ENCODE assay signal across 14 cellular contexts in the genomic region with DNA sequence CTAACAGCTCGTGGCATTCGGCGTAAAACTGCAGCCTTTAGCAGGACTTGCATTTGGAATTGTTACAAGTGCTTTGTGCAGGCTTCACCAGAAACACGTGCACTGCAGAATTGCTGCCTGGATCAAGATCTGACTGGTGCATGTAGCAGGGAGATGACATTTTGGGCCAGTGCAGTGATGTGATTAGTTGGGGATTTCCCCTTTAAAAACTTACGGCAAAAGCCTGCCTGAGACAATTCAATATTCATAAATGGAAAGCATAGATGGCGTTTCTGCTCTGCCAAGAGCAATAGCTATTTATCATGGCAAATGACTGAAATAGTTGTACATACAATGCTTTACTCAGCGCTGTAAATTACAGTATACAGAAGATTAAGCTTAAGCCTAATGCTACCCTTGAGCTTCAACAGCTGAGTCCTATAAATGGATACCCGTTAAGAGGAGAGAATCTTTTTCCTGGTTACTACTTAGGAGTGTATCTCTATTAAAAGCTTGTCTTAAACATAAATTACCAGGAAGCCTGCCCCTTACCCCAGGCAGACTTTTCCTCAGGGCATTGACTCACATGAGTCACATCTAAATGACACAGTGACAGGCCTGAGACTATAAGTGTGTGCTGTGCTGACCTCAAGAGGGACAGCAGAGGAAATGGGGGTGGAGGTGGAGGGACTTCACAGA.
DNase-seq lines count a peak whose midpoint lies in the region; ATAC-seq and TF ChIP-seq lines count a peak whose summit lies in the region.
"Had no signal": no experiment of that assay in that cellular context is flagged by ENCODE, and none has a peak within 500 bp of the region (broad histone marks: within the 10 kb centered on the region; RNA-seq: fewer than 3 reads in every experiment).

No MANE protein-coding gene starts in this region.

- no peak overlapping the region for H2BK12ac ChIP-seq in trophoblast cell (ENCODE audit: low read length)

- no CpG with 5 or more reads among the region's 8 CpGs for WGBS in trophoblast cell (ENCODE audit: extremely low coverage, insufficient coverage, insufficient read length)

- no peak overlapping the region for H2AFZ ChIP-seq in trophoblast cell (ENCODE audit: insufficient read depth, low read length, poor library complexity)

- no peak overlapping the region for H2BK120ac ChIP-seq in trophoblast cell (ENCODE audit: insufficient read depth, low read length, poor library complexity)

- no peaks in the 10 kb centered on the region for H3K9me3 ChIP-seq in trophoblast cell (ENCODE audit: insufficient read depth, low read depth, low read length)
- no peaks in the 10 kb centered on the region for H3K9me3 ChIP-seq in tibial artery
- H3K9me3 ChIP-seq: right atrium auricular region had no signal

- no peaks in the 10 kb centered on the region for H3K79me1 ChIP-seq in trophoblast cell (ENCODE audit: low read length)

- TF ChIP-seq CTCF in chondrocyte (IDR thresholded peaks at IDR 0.05): no peak
- TF ChIP-seq CTCF in tibial artery (IDR thresholded peaks at IDR 0.05): no peak

- no peak overlapping the region for H2AK5ac ChIP-seq in trophoblast cell (ENCODE audit: low read length)

- DNase-seq in NCI-H1417 (lab: John Stamatoyannopoulos, UW) (peak in 2 of 3 experiments; percentile 6 to 46), NCI-H1417 treated with DMSO at 0.1 percent for 48 hours (lab: John Stamatoyannopoulos, UW) (no peak), LoVo (ENCODE audit: low spot score) (peak; percentile 30), chondrocyte (ENCODE audit: low spot score) (no peak), trophoblast cell (peak; percentile 61 to 74), tibial artery (no peak), NCI-H146 treated with DMSO at 0.1 percent for 48 hours (lab: John Stamatoyannopoulos, UW; ENCODE audit: unreplicated experiment) (no peak)
- DNase-seq: NCI-H748 treated with DMSO at 0.1 percent for 48 hours had no signal

- H3K9ac ChIP-seq in trophoblast cell (ENCODE audit: low read length): no peak overlapping the region

- H3K4me2 ChIP-seq in trophoblast cell (ENCODE audit: low read length): no peak overlapping the region

- H3K27me3 ChIP-seq in trophoblast cell (ENCODE audit: insufficient read depth, low read length) (no peaks in the 10 kb centered on the region), tibial artery (no peaks in the 10 kb centered on the region)
- H3K27me3 ChIP-seq: right atrium auricular region had no signal

- H3K36me3 ChIP-seq in trophoblast cell (ENCODE audit: control insufficient read depth in 1 of 2, insufficient read depth in 2 of 2, low read length in 2 of 2) (no peaks in the 10 kb centered on the region), tibial artery (no peaks in the 10 kb centered on the region)
- H3K36me3 ChIP-seq: right atrium auricular region had no signal

- no peaks in the 10 kb centered on the region for H3K79me2 ChIP-seq in trophoblast cell (ENCODE audit: control insufficient read depth, insufficient read depth, low read length, poor library complexity)

- H3K14ac ChIP-seq in trophoblast cell (ENCODE audit: low read length): no peak overlapping the region

- peaks cover 5% of the 10 kb centered on the region for H3K9me3 Mint-ChIP-seq in chondrocyte (ENCODE audit: low read depth)
- H3K9me3 Mint-ChIP-seq: central memory CD8-positive, alpha-beta T cell; stimulated activated naive CD8-positive, alpha-beta T cell treated with anti-CD3 and anti-CD28 coated beads, Interleukin-15, Interleukin-2, amounts not matched to agents 100 ng/mL and 50 ng/mL, for 24 hours had no signal

- peaks cover 8% of the 10 kb centered on the region for H3K36me3 Mint-ChIP-seq in chondrocyte (ENCODE audit: low read depth)

- H3K4me1 ChIP-seq in trophoblast cell (ENCODE audit: control insufficient read depth in 1 of 2, insufficient read depth in 2 of 2, low read length in 2 of 2) (peaks cover 6 to 15% of the 10 kb centered on the region in 2 experiments), tibial artery (peaks cover 0 to 17% (median 13%) of the 10 kb centered on the region in 4 donors)

- H3K4me1 Mint-ChIP-seq in chondrocyte (ENCODE audit: low read depth): peaks cover 14% of the 10 kb centered on the region

- H3K4me3 ChIP-seq in trophoblast cell (ENCODE audit: low read depth, low read length): no peak overlapping the region
- no peak overlapping the region for H3K4me3 ChIP-seq in tibial artery
- H3K4me3 ChIP-seq: right atrium auricular region had no signal

- no peak overlapping the region for H4K91ac ChIP-seq in trophoblast cell (ENCODE audit: low read depth, low read length)

- H3K4ac ChIP-seq in trophoblast cell (ENCODE audit: low read depth, low read length): no peak overlapping the region

- no peak overlapping the region for H4K8ac ChIP-seq in trophoblast cell (ENCODE audit: low read depth, low read length)

- H3K18ac ChIP-seq in trophoblast cell (ENCODE audit: low read length): no peak overlapping the region

- no peak for ATAC-seq in HG02623 (IDR thresholded peaks at IDR 0.05; ENCODE audit: unreplicated experiment)

- no peak overlapping the region for H4K12ac ChIP-seq in trophoblast cell (ENCODE audit: low read depth, low read length)

- no peak overlapping the region for H2BK5ac ChIP-seq in trophoblast cell (ENCODE audit: low read depth, low read length, poor library complexity)

- peak overlapping the region; percentile 27 for H3K27ac Mint-ChIP-seq in chondrocyte (ENCODE audit: unreplicated experiment)
- H3K27ac Mint-ChIP-seq: stimulated activated naive CD8-positive, alpha-beta T cell treated with anti-CD3 and anti-CD28 coated beads, Interleukin-15, Interleukin-2, amounts not matched to agents 100 ng/mL and 50 ng/mL, for 24 hours had no signal

- H3K27ac ChIP-seq in trophoblast cell (ENCODE audit: low read depth, low read length): no peak overlapping the region
- H3K27ac ChIP-seq in tibial artery: peak overlapping the region in 1 of 2 donors; percentile 12
- H3K27ac ChIP-seq: 22Rv1, right atrium auricular region, VCaP had no signal

- intact Hi-C loops in tibial artery (cut with DNase I; ENCODE audit: low total_unique reads): no loop called here

- H3K27me3 Mint-ChIP-seq in chondrocyte (ENCODE audit: low read depth): no peaks in the 10 kb centered on the region
- H3K27me3 Mint-ChIP-seq: central memory CD8-positive, alpha-beta T cell; stimulated activated naive CD8-positive, alpha-beta T cell treated with anti-CD3 and anti-CD28 coated beads, Interleukin-15, Interleukin-2, amounts not matched to agents 100 ng/mL and 50 ng/mL, for 24 hours had no signal

- H3K4me3 Mint-ChIP-seq in chondrocyte (ENCODE audit: unreplicated experiment): no peak overlapping the region
- H3K4me3 Mint-ChIP-seq: central memory CD8-positive, alpha-beta T cell; stimulated activated naive CD8-positive, alpha-beta T cell treated with anti-CD3 and anti-CD28 coated beads, Interleukin-15, Interleukin-2, amounts not matched to agents 100 ng/mL and 50 ng/mL, for 24 hours had no signal

- H3K23ac ChIP-seq in trophoblast cell (ENCODE audit: low read length): no peak overlapping the region

Comparison
In these comparisons a context has a peak if more than half of its experiments do, and no peak if none do; other contexts are left out.
1. DNase-seq: peak in NCI-H1417 (2 of 3), LoVo (single experiment) and trophoblast cell (2 of 2); none in NCI-H1417 treated with DMSO at 0.1 percent for 48 hours (single experiment), chondrocyte (single experiment), tibial artery (0 of 2) and NCI-H146 treated with DMSO at 0.1 percent for 48 hours (single experiment).